In genomic region chr1:87121732-87122163, GRCh38 we compare ENCODE assay signal across 17 cellular contexts.
"Had no signal": no experiment of that assay in that cellular context is flagged by ENCODE, and none has a peak within 500 bp of the region (broad histone marks: within the 10 kb centered on the region; RNA-seq: fewer than 3 reads in every experiment).

No MANE protein-coding gene starts in this region.

- H3K9me3 ChIP-seq: ascending aorta, mucosa of descending colon, pancreas, thyroid gland had no signal

- H3K4me1 ChIP-seq: ascending aorta, pancreas, thyroid gland had no signal

- H3K4me3 ChIP-seq: ascending aorta, coronary artery, mucosa of descending colon, pancreas, thyroid gland had no signal

- H3K36me3 ChIP-seq: ascending aorta, pancreas, thyroid gland had no signal

- DNase-seq: activated CD4-positive, alpha-beta T cell treated with anti-CD3 and anti-CD28 coated beads, Interleukin-2, amount 10 ng/mL, durations not matched to agents 24 days and 14 days; activated CD8-positive, alpha-beta memory T cell treated with anti-CD3 and anti-CD28 coated beads, Interleukin-2, amount 50 U/mL, for 4 hours; activated effector memory CD4-positive, alpha-beta T cell treated with anti-CD3 and anti-CD28 coated beads, Interleukin-2, amount 50 U/mL, for 16 hours; activated T-cell treated with anti-CD3 and anti-CD28 coated beads, Interleukin-2, amount 50 U/mL, for 4 hours; erythroblast; hypothalamus; islet precursor cell; naive B cell; pancreas; stimulated activated CD4-positive, alpha-beta T cell treated with anti-CD3 and anti-CD28 coated beads, Interleukin-12 subunit alpha, Interleukin-12 subunit beta, amount 100 ng/mL, for 4 hours; stimulated activated CD4-positive, alpha-beta T cell treated with anti-CD3 and anti-CD28 coated beads, Interleukin-1b, Interleukin-23, amount 100 ng/mL, for 48 hours; stimulated activated CD8-positive, alpha-beta memory T cell treated with anti-CD3 and anti-CD28 coated beads, Interleukin-4, amount 100 ng/mL, for 48 hours; stimulated activated naive CD4-positive, alpha-beta T cell; thyroid gland had no signal

- H3K27me3 ChIP-seq: ascending aorta, pancreas, thyroid gland had no signal

- H3K27ac ChIP-seq: ascending aorta, coronary artery, pancreas, thyroid gland had no signal

- ATAC-seq: activated T-cell treated with anti-CD3 and anti-CD28 coated beads, Interleukin-2, amount 50 U/mL, for 4 hours; mucosa of descending colon had no signal
